11 cellular contexts compared by ENCODE assay signal in genomic region chr3:50603261-50604109, GRCh38. TPM values are rescaled to one million over a fixed set of nuclear protein-coding genes. Genes with fewer than 3 reads are reported as not detected.
DNase-seq lines count a peak whose midpoint lies in the region; TF ChIP-seq lines count a peak whose summit lies in the region.
"Had no signal": no experiment of that assay in that cellular context is flagged by ENCODE, and none has a peak within 500 bp of the region (broad histone marks: within the 10 kb centered on the region; RNA-seq: fewer than 3 reads in every experiment).

No MANE protein-coding gene starts in this region.

- TF ChIP-seq POLR2A in ovary (IDR thresholded peaks at IDR 0.05) = no peak
- no peak for TF ChIP-seq POLR2A in vagina (IDR thresholded peaks at IDR 0.05)

- H3K4me3 ChIP-seq in colonic mucosa (no peak overlapping the region), ovary (no peak overlapping the region), vagina (no peak overlapping the region), SJCRH30 (no peak overlapping the region)
- H3K4me3 ChIP-seq: GM23248 had no signal

- no peaks in the 10 kb centered on the region for H3K27me3 ChIP-seq in colonic mucosa
- no peaks in the 10 kb centered on the region for H3K27me3 ChIP-seq in ovary
- H3K27me3 ChIP-seq in vagina = no peaks in the 10 kb centered on the region
- no peaks in the 10 kb centered on the region for H3K27me3 ChIP-seq in SJCRH30

- TF ChIP-seq EP300 in ovary (IDR thresholded peaks at IDR 0.05) = no peak

- TF ChIP-seq CTCF in colonic mucosa (IDR thresholded peaks at IDR 0.05) (no peak), ovary (IDR thresholded peaks at IDR 0.05) (no peak), vagina (IDR thresholded peaks at IDR 0.05) (no peak)

- H3K9ac ChIP-seq in colonic mucosa (ENCODE audit: low read depth in 2 of 2, low read length in 2 of 2) = peak overlapping the region in 1 of 2 donors; percentile 100

- H3K9me3 ChIP-seq in colonic mucosa = no peaks in the 10 kb centered on the region
- H3K9me3 ChIP-seq in ovary = no peaks in the 10 kb centered on the region
- H3K9me3 ChIP-seq in vagina = no peaks in the 10 kb centered on the region
- H3K9me3 ChIP-seq in SJCRH30 (replicated peaks) = no peaks in the 10 kb centered on the region

- H3K27ac ChIP-seq in colonic mucosa (peak overlapping the region; percentile 97), ovary (peak overlapping the region; percentile 63 to 98), vagina (peak overlapping the region; percentile 98), SJCRH30 (no peak overlapping the region)

- DNase-seq in stimulated activated CD4-positive, alpha-beta T cell treated with anti-CD3 and anti-CD28 coated beads, Interleukin-4, amount 100 ng/mL, for 1 hour = peak; percentile 32
- no peak for DNase-seq in stimulated activated CD4-positive, alpha-beta T cell treated with anti-CD3 and anti-CD28 coated beads, Interleukin-4, amount 100 ng/mL, for 24 hours
- DNase-seq in colonic mucosa = no peak
- DNase-seq in ovary = peak in 2 of 5 donors; percentile 19 to 23
- no peak for DNase-seq in vagina (ENCODE audit: extremely low spot score in 2 of 2)
- no peak for DNase-seq in NCI-H1436 treated with DMSO at 0.1 percent for 48 hours (lab: John Stamatoyannopoulos, UW)
- no peak for DNase-seq in cerebellar nuclear complex (lab: John Stamatoyannopoulos, UW)
- no peak for DNase-seq in SJCRH30
- DNase-seq: GM23248, NCI-H187, SHP77 had no signal

- 66 to 77% (median 70%) methylated on average over 4 of the region's 4 CpGs for WGBS in ovary, 3 donors

- peaks cover 14% of the 10 kb centered on the region for H3K36me3 ChIP-seq in colonic mucosa
- no peaks in the 10 kb centered on the region for H3K36me3 ChIP-seq in ovary
- H3K36me3 ChIP-seq in vagina = peaks cover 0 to 10% of the 10 kb centered on the region in 2 donors
- H3K36me3 ChIP-seq in SJCRH30 = peaks cover 5% of the 10 kb centered on the region

- intact Hi-C loops in colonic mucosa (cut with DNase I) (no loop called here), ovary (cut with DNase I) (loop anchor here in 1 of 4 donors (10.0 kb wide), 1 partner anchor 249 kb away; the partner anchor contains the start of genes CYB561D2, NPRL2 and TMEM115), vagina (cut with DNase I) (no loop called here)

- H3K4me1 ChIP-seq in colonic mucosa = peaks cover 31% of the 10 kb centered on the region
- H3K4me1 ChIP-seq in ovary (ENCODE audit: insufficient read depth) = peaks cover 59% of the 10 kb centered on the region
- peaks cover 95% of the 10 kb centered on the region for H3K4me1 ChIP-seq in vagina
- peaks cover 23% of the 10 kb centered on the region for H3K4me1 ChIP-seq in SJCRH30

RNA-seq across cellular contexts. Expression of gene CISH, which starts 8.1 kb away (rescaled TPM):
- 10 to 100 TPM; 17.1 to 19.6 TPM for total RNA-seq in colonic mucosa
- 10 to 100 TPM in 6 of 7 donors, 1 to 10 TPM in 1; 6.2 to 28.0 (median 24.7) TPM for total RNA-seq in ovary
- polyA plus RNA-seq in ovary = 10 to 100 TPM in 1 of 2 donors, 1 to 10 TPM in 1; 6.5 to 21.9 TPM
- total RNA-seq in vagina = 21.9 TPM
- 8.4 and 8.6 TPM in 2 replicates for total RNA-seq in SJCRH30 (2014; rRNA removed; shearing (Covaris generic))

RNA-seq across cellular contexts. Expression of gene MAPKAPK3, which starts 13.5 kb away (rescaled TPM):
- total RNA-seq in colonic mucosa = 10 to 100 TPM; 27.3 to 45.1 TPM
- total RNA-seq in ovary = 10 to 100 TPM; 16.9 to 34.6 (median 29.3) TPM
- polyA plus RNA-seq in ovary = 10 to 100 TPM; 15.8 to 44.7 TPM
- 38.1 TPM for total RNA-seq in vagina
- 24.1 and 24.2 TPM in 2 replicates for total RNA-seq in SJCRH30 (2014; rRNA removed; shearing (Covaris generic))

RNA-seq across cellular contexts. Expression of gene HEMK1, which starts 34.2 kb away (rescaled TPM):
- 10 to 100 TPM; 23.0 to 28.5 TPM for total RNA-seq in colonic mucosa
- total RNA-seq in ovary = 10 to 100 TPM in 5 of 7 donors, 1 to 10 TPM in 2; 6.8 to 35.3 (median 24.7) TPM
- polyA plus RNA-seq in ovary = 10 to 100 TPM in 1 of 2 donors, 1 to 10 TPM in 1; 7.7 to 17.3 TPM
- total RNA-seq in vagina = 3.4 TPM
- 6.2 and 6.3 TPM in 2 replicates for total RNA-seq in SJCRH30 (2014; rRNA removed; shearing (Covaris generic))

RNA-seq across cellular contexts. Expression of gene C3orf18, which starts 35.9 kb away (rescaled TPM):
- 1 to 10 TPM; 2.4 to 2.9 TPM for total RNA-seq in colonic mucosa
- 10 to 100 TPM; 10.7 to 24.1 (median 17.7) TPM for total RNA-seq in ovary
- 10 to 100 TPM; 13.0 to 17.5 TPM for polyA plus RNA-seq in ovary
- 10.8 TPM for total RNA-seq in vagina
- 1.1 and 2.4 TPM in 2 replicates for total RNA-seq in SJCRH30 (2014; rRNA removed; shearing (Covaris generic))
